ENCODE assay signal across 1 cellular context in genomic region chr18:55589625-55590291, GRCh38.
A peak's percentile ranks its signal among the peaks of the same experiment; 100 is the strongest.
TF ChIP-seq lines count a peak whose summit lies in the region.

No MANE protein-coding gene starts in this region.

TF ChIP-seq in K562, 482 proteins besides CTCF, POLR2A, EP300 and RAD21 (continued from another document and continues in another):
- TF ChIP-seq PCBP1 (IDR thresholded peaks at IDR 0.05; ENCODE audit: low read depth, low read length, poor library complexity, severe bottlenecking) (no peak), HNRNPLL (IDR thresholded peaks at IDR 0.05; ENCODE audit: low read depth, low read length, poor library complexity, severe bottlenecking) (peak; percentile 26), YY1 (IDR thresholded peaks at IDR 0.05; ENCODE audit: borderline replicate concordance in 1 of 3, control insufficient read depth in 1 of 3, extremely low read depth in 1 of 3, insufficient read depth in 3 of 3, insufficient read length in 1 of 3, insufficient replicate concordance in 2 of 3, low read depth in 1 of 3, low read length in 2 of 3) (peak; percentile 80 to 97 (median 94)), CCNT2 (IDR thresholded peaks at IDR 0.05; ENCODE audit: borderline replicate concordance, extremely low read depth, insufficient read length, low read depth, low read length) (peak; percentile 84), ARHGAP35 (IDR thresholded peaks at IDR 0.05; ENCODE audit: partially characterized antibody) (no peak), NR0B1 (IDR thresholded peaks at IDR 0.05; ENCODE audit: partially characterized antibody) (no peak), CUX1 (CRISPR knock-in tag; IDR thresholded peaks at IDR 0.05) (0 out of 2 replicates have a peak, but pooled peaks have one; percentile 36), HSF4 (CRISPR knock-in tag; IDR thresholded peaks at IDR 0.05; ENCODE audit: borderline replicate concordance) (no peak), TGIF2 (CRISPR knock-in tag; IDR thresholded peaks at IDR 0.05) (no peak), ZNF436 (CRISPR knock-in tag; IDR thresholded peaks at IDR 0.05) (no peak), ZNF263 (CRISPR knock-in tag; IDR thresholded peaks at IDR 0.05; ENCODE audit: borderline replicate concordance) (peak; percentile 16; the same call in 1 of the 2 replicates), HDAC2 (IDR thresholded peaks at IDR 0.05) (peak; percentile 56; the same call in 1 of the 2 replicates), TCF7L2 (IDR thresholded peaks at IDR 0.05; ENCODE audit: low read depth, low read length) (no peak), PYGO2 (tag; IDR thresholded peaks at IDR 0.05) (no peak), BRF2 (IDR thresholded peaks at IDR 0.05; ENCODE audit: borderline replicate concordance, insufficient read depth, insufficient read length) (no peak), E4F1 (CRISPR knock-in tag; IDR thresholded peaks at IDR 0.05; ENCODE audit: borderline replicate concordance) (no peak), XRCC5 (IDR thresholded peaks at IDR 0.05; ENCODE audit: low read depth, low read length) (0 out of 2 replicates have a peak, but pooled peaks have one; percentile 49), NUFIP1 (IDR thresholded peaks at IDR 0.05; ENCODE audit: partially characterized antibody) (peak; percentile 63), GABPA (tag; conservative IDR thresholded peaks at IDR 0.05; ENCODE audit: low read depth) (peak; percentile 35), CBX8 (IDR thresholded peaks at IDR 0.05; ENCODE audit: borderline replicate concordance, extremely low read depth, low read depth, low read length, poor library complexity, severe bottlenecking) (no peak), PHF21A (IDR thresholded peaks at IDR 0.05; ENCODE audit: borderline replicate concordance, low read depth) (no peak), ZBTB34 (CRISPR knock-in tag; IDR thresholded peaks at IDR 0.05) (no peak), PHB (CRISPR knock-in tag; IDR thresholded peaks at IDR 0.05) (no peak), SNAPC5 (CRISPR knock-in tag; IDR thresholded peaks at IDR 0.05) (no peak), TAF7 (tag; IDR thresholded peaks at IDR 0.05) (peak; percentile 19; the same call in 1 of the 2 replicates), YBX1 (IDR thresholded peaks at IDR 0.05) (no peak), ZNF583 (CRISPR knock-in tag; IDR thresholded peaks at IDR 0.05) (no peak), POLR2G (IDR thresholded peaks at IDR 0.05; ENCODE audit: low read depth, low read length) (peak; percentile 88), SPI1 (IDR thresholded peaks at IDR 0.05; ENCODE audit: borderline replicate concordance, low read depth, low read length) (0 out of 2 replicates have a peak, but pooled peaks have one; percentile 6), BACH1 (tag; IDR thresholded peaks at IDR 0.05) (no peak; the same call in 1 of the 2 replicates), CSDE1 (IDR thresholded peaks at IDR 0.05) (no peak), STAT5B (CRISPR knock-in tag; IDR thresholded peaks at IDR 0.05) (no peak), E2F3 (CRISPR knock-in tag; IDR thresholded peaks at IDR 0.05) (no peak), MNT (conservative IDR thresholded peaks at IDR 0.05) (peak; percentile 68 to 74; a peak in 2 of 4 replicates), ZNF584 (CRISPR knock-in tag; IDR thresholded peaks at IDR 0.05; ENCODE audit: low read depth) (no peak), CHD4 (IDR thresholded peaks at IDR 0.05; ENCODE audit: insufficient read depth, insufficient replicate concordance, low read depth, low read length, poor library complexity, severe bottlenecking) (no peak), NRF1 (conservative IDR thresholded peaks at IDR 0.05 in 1 of 2, IDR thresholded peaks at IDR 0.05 in 1 of 2) (peak; percentile 58 to 69), ZNF224 (CRISPR knock-in tag; IDR thresholded peaks at IDR 0.05) (no peak), ZFP36 (IDR thresholded peaks at IDR 0.05; ENCODE audit: low read depth, low read length, partially characterized antibody) (no peak), ZNF561 (CRISPR knock-in tag; conservative IDR thresholded peaks at IDR 0.05) (no peak), BRD9 (IDR thresholded peaks at IDR 0.05; ENCODE audit: low read depth, partially characterized antibody) (no peak)
